ENCODE assay signal across 5 cellular contexts in the genomic region with DNA sequence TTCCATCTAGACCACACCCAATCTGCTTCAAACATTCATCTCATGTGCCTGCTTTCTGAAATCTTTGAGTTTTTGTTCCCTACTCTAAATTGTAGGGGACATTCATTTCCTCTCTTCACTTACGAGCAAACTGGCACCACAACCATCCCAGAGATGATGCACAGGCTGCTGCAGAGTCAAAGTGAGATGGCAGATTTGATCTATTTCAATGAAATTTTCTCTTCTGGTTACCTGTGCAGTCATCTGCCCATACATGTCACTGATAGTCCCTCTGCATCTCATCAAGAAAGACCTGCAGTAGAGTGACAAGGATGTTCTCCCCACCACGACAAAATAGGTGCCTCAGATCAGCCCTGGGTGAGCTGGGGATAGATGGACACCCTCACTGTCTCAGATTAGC.
"Had no signal": no experiment of that assay in that cellular context is flagged by ENCODE, and none has a peak within 500 bp of the region (broad histone marks: within the 10 kb centered on the region; RNA-seq: fewer than 3 reads in every experiment).

No MANE protein-coding gene starts in this region.

- H3K27ac ChIP-seq: HL-60 had no signal

- H3K36me3 Mint-ChIP-seq: IgD-negative memory B cell had no signal

- DNase-seq: IMR-90 had no signal

- ATAC-seq: HepG2, K562 had no signal

- H3K4me1 Mint-ChIP-seq: IgD-negative memory B cell had no signal

- H3K4me3 ChIP-seq: K562 had no signal

- H3K4me3 Mint-ChIP-seq: IgD-negative memory B cell had no signal
